ENCODE assay signal across 6 cellular contexts in the genomic region with DNA sequence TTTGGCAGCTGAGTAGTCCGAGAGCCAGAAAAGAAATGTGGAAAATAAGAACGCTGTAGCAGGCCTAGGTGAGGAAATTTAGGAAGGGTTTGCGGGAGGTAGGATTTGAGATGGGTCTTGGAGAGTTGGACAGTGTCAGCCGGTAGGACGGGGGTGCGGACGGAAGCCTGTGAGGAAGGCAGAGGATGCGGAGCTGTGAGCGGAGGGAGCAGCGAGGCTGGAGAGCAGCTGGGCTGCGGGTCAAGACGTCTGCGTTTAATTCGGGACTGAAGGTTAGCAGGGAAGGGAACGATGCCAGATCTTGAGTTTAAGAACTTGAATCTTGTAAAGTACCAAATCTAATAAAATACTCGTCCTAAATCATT. TPM values are rescaled to one million over a fixed set of nuclear protein-coding genes. Genes with fewer than 3 reads are reported as not detected.
A peak's percentile ranks its signal among the peaks of the same experiment; 100 is the strongest.
DNase-seq lines count a peak whose midpoint lies in the region; ATAC-seq and TF ChIP-seq lines count a peak whose summit lies in the region.

No MANE protein-coding gene starts in this region.

- H2BK15ac ChIP-seq in H9 (ENCODE audit: low read depth, low read length): no peak overlapping the region

- no peak overlapping the region for H4K8ac ChIP-seq in H9 (replicated peaks; ENCODE audit: insufficient read length, low read depth, low read length)

- no peak overlapping the region for H2BK5ac ChIP-seq in H9 (ENCODE audit: insufficient read length, low read length)

- no peak overlapping the region for H3K56ac ChIP-seq in H9 (ENCODE audit: insufficient read length, low read depth, low read length)

- peak overlapping the region in 1 of 3 experiments; percentile 54; a peak in 3 of 7 replicates for H3K27ac Mint-ChIP-seq in H9
- H3K27ac Mint-ChIP-seq in nephron progenitor cell: peak overlapping the region; percentile 34

- ATAC-seq in HG03175 (IDR thresholded peaks at IDR 0.05; ENCODE audit: unreplicated experiment) (no peak), HG03196 (IDR thresholded peaks at IDR 0.05; ENCODE audit: unreplicated experiment) (no peak)

- no peak overlapping the region for H3K23ac ChIP-seq in H9 (ENCODE audit: insufficient read length, low read depth, low read length)

- no CpG with 5 or more reads among the region's 16 CpGs for WGBS in H9 (ENCODE audit: extremely low coverage, insufficient read length, low lambda C conversion rate)

- H3K4me1 Mint-ChIP-seq in H9 (peaks cover 10 to 12% of the 10 kb centered on the region in 2 experiments), nephron progenitor cell (peaks cover 38% of the 10 kb centered on the region)

- peaks cover 18% of the 10 kb centered on the region for H3K23me2 ChIP-seq in H9 (ENCODE audit: insufficient read length, low read depth, low read length, poor library complexity, severe bottlenecking)

- DNase-seq in H9 (peak; percentile 56), brain microvascular endothelial cell (no peak), nephron progenitor cell (no peak)
- no peak for DNase-seq in central memory CD4-positive, alpha-beta T cell

- no peak overlapping the region for H2BK120ac ChIP-seq in H9 (ENCODE audit: low read depth, low read length, poor library complexity, severe bottlenecking)

- in situ Hi-C loops in brain microvascular endothelial cell (cut with HindIII; ENCODE audit: low pct_ligation_motif_present, low sequenced_read_pairs): no loop called here

- H3K9me3 Mint-ChIP-seq in H9 (no peaks in the 10 kb centered on the region; a peak in 1 of 5 replicates), nephron progenitor cell (no peaks in the 10 kb centered on the region)

- no peak overlapping the region for H3K4ac ChIP-seq in H9 (ENCODE audit: low read depth, low read length)

- no peak overlapping the region for H4K5ac ChIP-seq in H9 (ENCODE audit: insufficient read length, low read depth, low read length)

- no peak overlapping the region for H2AK5ac ChIP-seq in H9 (ENCODE audit: insufficient read length, low read length)

- H3K27ac ChIP-seq in H9 (ENCODE audit: insufficient read length, low read depth, low read length) (no peak overlapping the region), brain microvascular endothelial cell (no peak overlapping the region)

- H3K9me3 ChIP-seq in H9 (ENCODE audit: control insufficient read depth, low read depth, low read length): no peaks in the 10 kb centered on the region

- H3K4me3 ChIP-seq in brain microvascular endothelial cell (ENCODE audit: low read depth, low read length): peak overlapping the region; percentile 22

- H3K27me3 Mint-ChIP-seq in H9 (ENCODE audit: low read depth) (peaks cover 31% of the 10 kb centered on the region), nephron progenitor cell (ENCODE audit: low read depth, poor library complexity) (peaks cover 42% of the 10 kb centered on the region)

- no peaks in the 10 kb centered on the region for H3K4me1 ChIP-seq in H9 (ENCODE audit: insufficient read depth, low read length)

- no peak overlapping the region for H3T11ph ChIP-seq in H9 (ENCODE audit: low read length)

- H3K36me3 Mint-ChIP-seq in H9 (ENCODE audit: insufficient read depth in 1 of 3, low read depth in 3 of 3) (peaks cover 10 to 37% (median 32%) of the 10 kb centered on the region in 3 experiments; a peak in 6 of 7 replicates), nephron progenitor cell (ENCODE audit: low read depth) (peaks cover 21% of the 10 kb centered on the region)

- H4K20me1 ChIP-seq in H9 (ENCODE audit: control insufficient read depth, insufficient read depth, insufficient read length): no peaks in the 10 kb centered on the region

- H2BK20ac ChIP-seq in H9 (ENCODE audit: low read depth, low read length, poor library complexity, severe bottlenecking): no peak overlapping the region

- H3K79me2 ChIP-seq in H9 (ENCODE audit: insufficient read depth, low read length): no peaks in the 10 kb centered on the region

- no peak overlapping the region for H3K14ac ChIP-seq in H9 (ENCODE audit: insufficient read depth, low read length)

- peak overlapping the region; percentile 42 for H3K9ac ChIP-seq in H9 (ENCODE audit: extremely low read depth, insufficient read length, low read length)

- H3K4me3 Mint-ChIP-seq in H9: peak overlapping the region; percentile 58 to 75
- H3K4me3 Mint-ChIP-seq in nephron progenitor cell: peak overlapping the region; percentile 87

- no peaks in the 10 kb centered on the region for H3K79me1 ChIP-seq in H9 (ENCODE audit: insufficient read depth, low read depth, low read length, poor library complexity, severe bottlenecking)

- no peak overlapping the region for H4K91ac ChIP-seq in H9 (ENCODE audit: insufficient read length, low read depth, low read length)

- no peak overlapping the region for H2BK12ac ChIP-seq in H9 (ENCODE audit: insufficient read length, low read depth, low read length)

- H3K4me2 ChIP-seq in H9 (ENCODE audit: insufficient read depth, insufficient read length, low read length): peak overlapping the region; percentile 80

- H3K36me3 ChIP-seq in brain microvascular endothelial cell (replicated peaks): peaks cover 38% of the 10 kb centered on the region

- TF ChIP-seq CTCF in H9 (conservative IDR thresholded peaks at IDR 0.05) (no peak), brain microvascular endothelial cell (IDR thresholded peaks at IDR 0.05; ENCODE audit: low read depth, low read length, missing control alignments) (no peak), nephron progenitor cell (IDR thresholded peaks at IDR 0.05) (no peak)

- H3K27me3 ChIP-seq in H9 (ENCODE audit: insufficient read depth, low read length): peaks cover 2% of the 10 kb centered on the region; the same call in 1 of the 2 replicates
- peaks cover 5% of the 10 kb centered on the region for H3K27me3 ChIP-seq in brain microvascular endothelial cell (replicated peaks)

- no peak overlapping the region for H3K18ac ChIP-seq in H9 (ENCODE audit: insufficient read length, low read depth, low read length)

- no peak overlapping the region for H2AFZ ChIP-seq in H9 (ENCODE audit: low read length)

RNA-seq across cellular contexts. Expression of a gene that starts 0.7 kb away (rescaled TPM):
- 0.66 and 1.2 TPM in 2 replicates for total RNA-seq in H9 (2021)

RNA-seq across cellular contexts. Expression of a gene that starts 20.2 kb away (rescaled TPM):
- total RNA-seq in H9 (2021): 75.3 and 81.4 TPM in 2 replicates

RNA-seq across cellular contexts. Expression of a gene that starts 28.6 kb away (rescaled TPM):
- total RNA-seq in H9 (2021): 1.1 and 1.6 TPM in 2 replicates

RNA-seq across cellular contexts. Expression of a gene that starts 32.6 kb away (rescaled TPM):
- total RNA-seq in H9 (2021): 19.0 and 22.7 TPM in 2 replicates

RNA-seq across cellular contexts. Expression of a gene that starts 39.2 kb away (rescaled TPM):
- 10.9 and 11.9 TPM in 2 replicates for total RNA-seq in H9 (2021)
